9 cellular contexts compared by ENCODE assay signal in genomic region chr17:63549289-63549945, GRCh38. TPM values are rescaled to one million over a fixed set of nuclear protein-coding genes. Genes with fewer than 3 reads are reported as not detected.
A peak's percentile ranks its signal among the peaks of the same experiment; 100 is the strongest.
DNase-seq lines count a peak whose midpoint lies in the region; FAIRE-seq and TF ChIP-seq lines count a peak whose summit lies in the region.
"Had no signal": no experiment of that assay in that cellular context is flagged by ENCODE, and none has a peak within 500 bp of the region (broad histone marks: within the 10 kb centered on the region; RNA-seq: fewer than 3 reads in every experiment).

No MANE protein-coding gene starts in this region.

- H3K4me2 ChIP-seq in OCI-LY7 (ENCODE audit: low read length) (peak overlapping the region; percentile 86), H1 (ENCODE audit: insufficient read depth in 1 of 2, low read depth in 2 of 2, low read length in 2 of 2) (peak overlapping the region; percentile 75 to 83)

- H2BK120ac ChIP-seq in H1 (replicated peaks; ENCODE audit: low read depth, low read length), result no peak overlapping the region

- peak overlapping the region; percentile 24; the same call in 1 of the 2 replicates for H3K18ac ChIP-seq in H1 (ENCODE audit: extremely low read depth, low read length)

- H2AFZ ChIP-seq in OCI-LY7 (ENCODE audit: low read length) (peak overlapping the region; percentile 77), H1 (ENCODE audit: low read length) (peak overlapping the region; percentile 12; the same call in 1 of the 2 replicates)

- no peak overlapping the region for H3K56ac ChIP-seq in H1 (replicated peaks; ENCODE audit: insufficient read length, low read depth, low read length)

- TF ChIP-seq CTCF in OCI-LY7 (conservative IDR thresholded peaks at IDR 0.05; ENCODE audit: low read length), result no peak
- TF ChIP-seq CTCF in H1 (IDR thresholded peaks at IDR 0.05; ENCODE audit: control extremely low read depth in 1 of 3, insufficient read depth in 1 of 3, low read depth in 1 of 3, low read length in 3 of 3), result no peak
- no peak for TF ChIP-seq CTCF in nephron progenitor cell (IDR thresholded peaks at IDR 0.05)

- H3K23me2 ChIP-seq in H1 (ENCODE audit: low read depth, low read length), result peaks cover 11% of the 10 kb centered on the region; the same call in 1 of the 2 replicates

- CTCF ChIA-PET in OCI-LY7 (lab: Charles Lee; ENCODE audit: unreplicated experiment), result no interaction called here
- CTCF ChIA-PET in H1 (lab: Charles Lee; ENCODE audit: partially characterized antibody), result interaction anchor here (0.7 to 1.7 kb wide), 5 partner anchors 14 to 113 kb away, joined by 3 to 6 read pairs (median 4); no protein-coding TSS in a partner anchor

- peak overlapping the region; percentile 42 for H4K5ac ChIP-seq in H1 (ENCODE audit: insufficient read length, low read depth, low read length)

- TF ChIP-seq EP300 in H1 (IDR thresholded peaks at IDR 0.05; ENCODE audit: borderline replicate concordance in 1 of 2, low read depth in 2 of 2, low read length in 2 of 2), result no peak

- H3K9me2 ChIP-seq in OCI-LY7 (ENCODE audit: insufficient read depth, low read length), result no peaks in the 10 kb centered on the region

- BruUV-seq in OCI-LY7 (replicated peaks; lab: Mats Ljungman, UMichigan), result TSS peak; percentile 92

- H3K79me1 ChIP-seq in H1 (ENCODE audit: low read depth, low read length), result peaks cover 6% of the 10 kb centered on the region

- no peak overlapping the region for H3K27ac Mint-ChIP-seq in nephron progenitor cell

- H3K4me1 ChIP-seq in ES-I3 (ENCODE audit: insufficient read depth, low read length) (peaks cover 14% of the 10 kb centered on the region), OCI-LY7 (ENCODE audit: insufficient read depth, low read length, poor library complexity, severe bottlenecking) (peaks cover 16% of the 10 kb centered on the region), H1 (replicated peaks in 1 of 4; ENCODE audit: control insufficient read depth in 3 of 4, insufficient read depth in 4 of 4, low read length in 3 of 4) (peaks cover 0 to 4% (median 3%) of the 10 kb centered on the region in 4 experiments; a peak in 6 of 7 replicates)

- TF ChIP-seq RAD21 in H1 (IDR thresholded peaks at IDR 0.05 in 1 of 2, conservative IDR thresholded peaks at IDR 0.05 in 1 of 2; ENCODE audit: low read depth in 2 of 2, low read length in 2 of 2), result no peak

- H3K14ac ChIP-seq in H1 (ENCODE audit: insufficient read length), result no peak overlapping the region

- DNase-seq in H7 (no peak), OCI-LY7 (ENCODE audit: low spot score) (no peak), H1 (ENCODE audit: low read depth in 1 of 2, low spot score in 2 of 2) (no peak), nephron progenitor cell (no peak), HK-2 (ENCODE audit: unreplicated experiment) (no peak), pons (ENCODE audit: low spot score) (no peak), HuH-7 (ENCODE audit: low spot score) (no peak)

- H3K27ac ChIP-seq in OCI-LY7 (ENCODE audit: low read depth, low read length, poor library complexity, severe bottlenecking) (peak overlapping the region; percentile 89), H1 (ENCODE audit: low read depth, low read length) (peak overlapping the region; percentile 48; the same call in 1 of the 2 replicates)

- H3K4me1 Mint-ChIP-seq in nephron progenitor cell, result peaks cover 28% of the 10 kb centered on the region

- H3K4me3 ChIP-seq in H7 (ENCODE audit: insufficient read depth, low read depth, low read length), result peak overlapping the region; percentile 80
- peak overlapping the region; percentile 94 for H3K4me3 ChIP-seq in OCI-LY7 (ENCODE audit: low read depth, low read length, poor library complexity, severe bottlenecking)
- H3K4me3 ChIP-seq in H1 (ENCODE audit: extremely low read depth in 1 of 4, insufficient read depth in 2 of 4, low read depth in 3 of 4, low read length in 4 of 4), result peak overlapping the region; percentile 69 to 95 (median 83)

- FAIRE-seq in H1 (lab: Jason Lieb, UNC), result no peak

- peaks cover 55% of the 10 kb centered on the region for H3K79me2 ChIP-seq in OCI-LY7 (ENCODE audit: insufficient read depth, low read depth, low read length)
- peaks cover 14 to 35% of the 10 kb centered on the region in 2 experiments for H3K79me2 ChIP-seq in H1 (ENCODE audit: control insufficient read depth in 1 of 2, insufficient read depth in 2 of 2, low read length in 2 of 2)

- H3K4me3 Mint-ChIP-seq in nephron progenitor cell, result peak overlapping the region; percentile 93

- H2BK15ac ChIP-seq in H1 (ENCODE audit: low read length), result no peak overlapping the region

- peaks cover 12% of the 10 kb centered on the region for H3K27me3 Mint-ChIP-seq in nephron progenitor cell (ENCODE audit: low read depth, poor library complexity)

- H3K36me3 ChIP-seq in ES-I3 (ENCODE audit: insufficient read depth, low read length), result no peaks in the 10 kb centered on the region
- H3K36me3 ChIP-seq in H7 (replicated peaks; ENCODE audit: control insufficient read depth, insufficient read depth, low read length), result no peaks in the 10 kb centered on the region
- H3K36me3 ChIP-seq in OCI-LY7 (ENCODE audit: insufficient read depth, low read length), result peaks cover 25% of the 10 kb centered on the region
- H3K36me3 ChIP-seq in H1 (ENCODE audit: control insufficient read depth in 2 of 4, insufficient read depth in 4 of 4, low read length in 3 of 4), result peaks cover 0 to 3% (median 0%) of the 10 kb centered on the region in 4 experiments; a peak in 1 of 8 replicates

- H4K8ac ChIP-seq in H1 (ENCODE audit: extremely low read depth, insufficient read depth, low read length), result peak overlapping the region; percentile 88

- peak overlapping the region; percentile 84; the same call in 1 of the 2 replicates for H2BK5ac ChIP-seq in H1 (ENCODE audit: low read depth, low read length)

- H2AK5ac ChIP-seq in H1 (ENCODE audit: low read depth, low read length), result no peak overlapping the region

- no peak overlapping the region for H2BK20ac ChIP-seq in H1 (ENCODE audit: low read length)

- H2BK12ac ChIP-seq in H1 (ENCODE audit: low read depth, low read length), result no peak overlapping the region

- peak overlapping the region; percentile 60 for H3K4ac ChIP-seq in H1 (replicated peaks; ENCODE audit: insufficient read length, low read depth, low read length)

- POLR2A ChIA-PET in OCI-LY7 (lab: Charles Lee), result interaction anchor here (0.5 to 1.1 kb wide), 5 partner anchors 17 to 1785 kb away, joined by 3 to 4 read pairs (median 3); no protein-coding TSS in a partner anchor
- POLR2A ChIA-PET in H1 (lab: Charles Lee; ENCODE audit: partially characterized antibody), result interaction anchor here (0.7 to 2.1 kb wide), 5 partner anchors 11 to 72 kb away, joined by 3 to 5 read pairs (median 4); partner anchors contain the start of gene MAP3K3

- H3K23ac ChIP-seq in H1 (ENCODE audit: insufficient read length), result no peak overlapping the region

- peaks cover 9% of the 10 kb centered on the region for H3K36me3 Mint-ChIP-seq in nephron progenitor cell (ENCODE audit: low read depth)

- H3K9me3 ChIP-seq in ES-I3 (ENCODE audit: control insufficient read depth, insufficient read depth, low read length) (no peaks in the 10 kb centered on the region), OCI-LY7 (ENCODE audit: low read length) (no peaks in the 10 kb centered on the region), H1 (ENCODE audit: insufficient read depth in 2 of 2, low read depth in 1 of 2, low read length in 1 of 2) (no peaks in the 10 kb centered on the region)

- peak overlapping the region; percentile 97 for H3K9ac ChIP-seq in ES-I3 (ENCODE audit: low read depth, low read length)
- H3K9ac ChIP-seq in H1 (replicated peaks in 1 of 4; ENCODE audit: extremely low read depth in 1 of 4, low read depth in 3 of 4, low read length in 3 of 4), result peak overlapping the region; percentile 58 to 71 (median 66)

- no peaks in the 10 kb centered on the region for H3K9me3 Mint-ChIP-seq in nephron progenitor cell

- 21% methylated on average over 18 of the region's 18 CpGs; no CpG with 5 or more reads in 1 of the 2 experiments for WGBS in H1 (ENCODE audit: extremely low coverage in 1 of 2, insufficient coverage in 1 of 2, insufficient read length in 1 of 2, insufficient replicate concordance in 2 of 2, low coverage in 1 of 2, low lambda C conversion rate in 2 of 2, missing lambda C conversion rate in 1 of 2), 2 experiments

- no peak overlapping the region for H4K91ac ChIP-seq in H1 (replicated peaks; ENCODE audit: insufficient read length, low read length)

- H3K27me3 ChIP-seq in H7 (ENCODE audit: control insufficient read depth, insufficient read depth, low read length) (no peaks in the 10 kb centered on the region), H1 (replicated peaks in 1 of 4; ENCODE audit: control insufficient read depth in 3 of 4, extremely low read depth in 1 of 4, insufficient read depth in 3 of 4, low read length in 3 of 4) (no peaks in the 10 kb centered on the region)

- no peak; a peak in 1 of 3 replicates for TF ChIP-seq POLR2A in H1 (IDR thresholded peaks at IDR 0.05; ENCODE audit: control extremely low read depth in 1 of 2, low read depth in 2 of 2, low read length in 2 of 2)

- intact Hi-C loops in OCI-LY7 (cut with micrococcal nuclease; ENCODE audit: unreplicated experiment), result no loop called here

- H4K20me1 ChIP-seq in OCI-LY7 (ENCODE audit: insufficient read depth, low read length) (peaks cover 15% of the 10 kb centered on the region), H1 (replicated peaks in 1 of 2; ENCODE audit: control insufficient read depth in 1 of 2, insufficient read depth in 2 of 2, low read length in 2 of 2) (peaks cover 3 to 11% of the 10 kb centered on the region in 2 experiments)

RNA-seq across cellular contexts. Expression of gene DCAF7, which starts 0.9 kb away (rescaled TPM):
- total RNA-seq in H7 (2014; rRNA removed; shearing (Covaris generic)), result 60.8 and 68.2 TPM in 2 replicates
- 35.4 and 46.4 TPM in 2 replicates for total RNA-seq in OCI-LY7 (2014; rRNA removed; shearing (Covaris generic))
- 121 and 133 TPM in 2 replicates for total RNA-seq in OCI-LY7 (2022)
- 87.3 and 94.1 TPM in 2 replicates for total RNA-seq in H1 (2021; fragmentation: NEBNext Ultra II Directional; extraction: Animal tissue kit (Norgen Biotek cat#: 25700))
- 74.9 and 97.4 TPM in 2 replicates for polyA plus RNA-seq in H1 (2011; rRNA removed)
- polyA plus RNA-seq in H1 (2011; cell fraction: cytosol; rRNA removed), result 57.6 TPM
- polyA plus RNA-seq in H1 (2011; cell fraction: nucleus; rRNA removed), result 71.4 TPM
- polyA plus RNA-seq in H1 (2012, experiment 1 of 2), result 63.0 to 69.1 TPM (median 65.1 TPM) in 4 replicates
- polyA plus RNA-seq in H1 (2012, experiment 2 of 2), result 54.6 TPM
- 41.2 TPM for polyA plus RNA-seq in H1 (2013, experiment 1 of 2)
- polyA plus RNA-seq in H1 (2013, experiment 2 of 2), result 41.8 TPM
- polyA minus RNA-seq in H1 (2011; rRNA and poly(A)+ RNA removed), result 139 and 144 TPM in 2 replicates
- polyA minus RNA-seq in H1 (2011; cell fraction: cytosol; rRNA and poly(A)+ RNA removed), result 51.2 TPM
- polyA minus RNA-seq in H1 (2011; cell fraction: nucleus; rRNA and poly(A)+ RNA removed), result 36.5 TPM

RNA-seq across cellular contexts. Expression of gene KCNH6, which starts 26.3 kb away (rescaled TPM):
- 1.5 and 1.6 TPM in 2 replicates for total RNA-seq in H7 (2014; rRNA removed; shearing (Covaris generic))
- total RNA-seq in OCI-LY7 (2014; rRNA removed; shearing (Covaris generic)), result not detected in 2 replicates
- not detected in 2 replicates for total RNA-seq in OCI-LY7 (2022)
- 1.8 TPM in 2 replicates for total RNA-seq in H1 (2021; fragmentation: NEBNext Ultra II Directional; extraction: Animal tissue kit (Norgen Biotek cat#: 25700))
- polyA plus RNA-seq in H1 (2011; rRNA removed), result 3.6 and 5.0 TPM in 2 replicates
- 2.7 TPM for polyA plus RNA-seq in H1 (2011; cell fraction: cytosol; rRNA removed)
- 4.9 TPM for polyA plus RNA-seq in H1 (2011; cell fraction: nucleus; rRNA removed)
- 0.84 to 1.8 TPM (median 1.4 TPM) in 4 replicates for polyA plus RNA-seq in H1 (2012, experiment 1 of 2)
- polyA plus RNA-seq in H1 (2012, experiment 2 of 2), result 0.75 TPM
- 2.0 TPM for polyA plus RNA-seq in H1 (2013, experiment 1 of 2)
- polyA plus RNA-seq in H1 (2013, experiment 2 of 2), result 2.1 TPM
- 2.8 TPM in 2 replicates for polyA minus RNA-seq in H1 (2011; rRNA and poly(A)+ RNA removed)
- polyA minus RNA-seq in H1 (2011; cell fraction: cytosol; rRNA and poly(A)+ RNA removed), result 0.95 TPM
- 2.8 TPM for polyA minus RNA-seq in H1 (2011; cell fraction: nucleus; rRNA and poly(A)+ RNA removed)
- total RNA-seq: T-helper 1 cell treated with Interleukin-12 subunit alpha and Interleukin-12 subunit beta and Interleukin-4 antibody, amounts not matched to agents 30 ng/mL and 1 ng/mL, for 36 hours had no signal

RNA-seq across cellular contexts. Expression of gene TACO1, which starts 51.3 kb away (rescaled TPM):
- 20.0 and 22.2 TPM in 2 replicates for total RNA-seq in H7 (2014; rRNA removed; shearing (Covaris generic))
- total RNA-seq in OCI-LY7 (2014; rRNA removed; shearing (Covaris generic)), result 13.4 and 16.2 TPM in 2 replicates
- total RNA-seq in OCI-LY7 (2022), result 26.0 and 28.8 TPM in 2 replicates
- 23.6 and 24.0 TPM in 2 replicates for total RNA-seq in H1 (2021; fragmentation: NEBNext Ultra II Directional; extraction: Animal tissue kit (Norgen Biotek cat#: 25700))
- polyA plus RNA-seq in H1 (2011; rRNA removed), result 19.1 and 19.8 TPM in 2 replicates
- 25.5 TPM for polyA plus RNA-seq in H1 (2011; cell fraction: cytosol; rRNA removed)
- 19.6 TPM for polyA plus RNA-seq in H1 (2011; cell fraction: nucleus; rRNA removed)
- 18.3 to 26.4 TPM (median 25.0 TPM) in 4 replicates for polyA plus RNA-seq in H1 (2012, experiment 1 of 2)
- 31.7 TPM for polyA plus RNA-seq in H1 (2012, experiment 2 of 2)
- polyA plus RNA-seq in H1 (2013, experiment 1 of 2), result 15.2 TPM
- polyA plus RNA-seq in H1 (2013, experiment 2 of 2), result 14.6 TPM
- 14.9 and 15.3 TPM in 2 replicates for polyA minus RNA-seq in H1 (2011; rRNA and poly(A)+ RNA removed)
- polyA minus RNA-seq in H1 (2011; cell fraction: cytosol; rRNA and poly(A)+ RNA removed), result 9.7 TPM
- 9.1 TPM for polyA minus RNA-seq in H1 (2011; cell fraction: nucleus; rRNA and poly(A)+ RNA removed)
